14 cellular contexts compared by ENCODE assay signal in genomic region chr21:36615274-36615964, GRCh38.
DNase-seq lines count a peak whose midpoint lies in the region; ATAC-seq and TF ChIP-seq lines count a peak whose summit lies in the region.
"Had no signal": no experiment of that assay in that cellular context is flagged by ENCODE, and none has a peak within 500 bp of the region (broad histone marks: within the 10 kb centered on the region; RNA-seq: fewer than 3 reads in every experiment).

No MANE protein-coding gene starts in this region.

- peak; percentile 36 for TF ChIP-seq CTCF in DND-41 (IDR thresholded peaks at IDR 0.05; ENCODE audit: borderline replicate concordance, extremely low read depth, low read length, poor library complexity, severe bottlenecking)
- no peak for TF ChIP-seq CTCF in HEK293 (tag by site-specific recombination; IDR thresholded peaks at IDR 0.05)
- peak; percentile 53 for TF ChIP-seq CTCF in PC-3 (conservative IDR thresholded peaks at IDR 0.05; ENCODE audit: low read depth, low read length)
- TF ChIP-seq CTCF in fibroblast of villous mesenchyme (IDR thresholded peaks at IDR 0.05; ENCODE audit: insufficient read depth, low read depth, low read length) = peak; percentile 47
- no peak for TF ChIP-seq CTCF in ovary (IDR thresholded peaks at IDR 0.05)
- TF ChIP-seq CTCF in Peyer's patch (IDR thresholded peaks at IDR 0.05) = no peak
- no peak for TF ChIP-seq CTCF in heart left ventricle (IDR thresholded peaks at IDR 0.05)

- no peak for TF ChIP-seq EP300 in ovary (IDR thresholded peaks at IDR 0.05)

- H4K20me1 ChIP-seq in DND-41 (ENCODE audit: insufficient read depth, low read length) = no peaks in the 10 kb centered on the region
- no peaks in the 10 kb centered on the region for H4K20me1 ChIP-seq in PC-3 (ENCODE audit: low read length)

- H3K79me2 ChIP-seq in DND-41 (ENCODE audit: insufficient read depth, low read length) = no peaks in the 10 kb centered on the region
- no peaks in the 10 kb centered on the region for H3K79me2 ChIP-seq in PC-3 (ENCODE audit: low read length)

- H3F3A ChIP-seq in PC-3 (ENCODE audit: low read length, unreplicated experiment) = no peaks in the 10 kb centered on the region

- no TSS peak for BruUV-seq in PC-3 (replicated peaks; lab: Mats Ljungman, UMichigan)

- H3K4me3 ChIP-seq in DND-41 (ENCODE audit: low read depth in 1 of 2, low read length in 2 of 2) (no peak overlapping the region), HEK293 (ENCODE audit: low read depth, low read length) (no peak overlapping the region), PC-3 (ENCODE audit: low read length) (no peak overlapping the region), fibroblast of villous mesenchyme (ENCODE audit: low read depth, low read length) (no peak overlapping the region), ovary (no peak overlapping the region), Peyer's patch (no peak overlapping the region), heart left ventricle (no peak overlapping the region)
- H3K4me3 ChIP-seq: adrenal gland, colonic mucosa had no signal

- WGBS in ovary, 3 donors = 76 to 85% (median 77%) methylated on average over 5 of the region's 5 CpGs
- WGBS in heart left ventricle, 4 donors = 69 to 89% (median 74%) methylated on average over 5 of the region's 5 CpGs

- no peak for ATAC-seq in DND-41 (ENCODE audit: insufficient read depth, low read depth)
- no peak for ATAC-seq in PC-3
- no peak for ATAC-seq in heart left ventricle
- ATAC-seq: activated T-cell treated with anti-CD3 and anti-CD28 coated beads, Interleukin-2, amount 50 U/mL, for 4 hours had no signal

- POLR2A ChIA-PET in HEK293 (lab: Yijun Ruan, JAX) (no interaction called here), PC-3 (lab: Charles Lee; ENCODE audit: unreplicated experiment) (no interaction called here)

- no peak overlapping the region for H3K9ac ChIP-seq in DND-41 (ENCODE audit: low read depth, low read length)
- no peak overlapping the region for H3K9ac ChIP-seq in PC-3 (ENCODE audit: low read length)

- H3K27ac ChIP-seq in DND-41 (ENCODE audit: low read length) = no peak overlapping the region
- H3K27ac ChIP-seq in HEK293 (ENCODE audit: extremely low read depth, low read depth, low read length) = no peak overlapping the region
- no peak overlapping the region for H3K27ac ChIP-seq in PC-3 (ENCODE audit: low read length)
- no peak overlapping the region for H3K27ac ChIP-seq in ovary
- no peak overlapping the region for H3K27ac ChIP-seq in Peyer's patch
- H3K27ac ChIP-seq in heart left ventricle = no peak overlapping the region
- H3K27ac ChIP-seq: adrenal gland, colonic mucosa had no signal

- H3K4me1 ChIP-seq in DND-41 (ENCODE audit: insufficient read depth, low read length) (no peaks in the 10 kb centered on the region), HEK293 (ENCODE audit: control insufficient read depth, insufficient read depth, low read length) (no peaks in the 10 kb centered on the region), PC-3 (ENCODE audit: insufficient read depth, low read length) (peaks cover 23% of the 10 kb centered on the region), ovary (ENCODE audit: insufficient read depth) (no peaks in the 10 kb centered on the region), Peyer's patch (no peaks in the 10 kb centered on the region), heart left ventricle (no peaks in the 10 kb centered on the region)
- H3K4me1 ChIP-seq: adrenal gland, colonic mucosa had no signal

- no peaks in the 10 kb centered on the region for H3K9me2 ChIP-seq in PC-3 (replicated peaks; ENCODE audit: low read length)

- DNase-seq in DND-41 (peak; percentile 11), PC-3 (peak; percentile 27), fibroblast of villous mesenchyme (ENCODE audit: low read depth) (no peak), ovary (no peak), Peyer's patch (no peak), heart left ventricle (no peak)
- no peak for DNase-seq in activated T-cell treated with anti-CD3 and anti-CD28 coated beads, Interleukin-2, amount 50 U/mL, for 48 hours
- DNase-seq: activated CD4-positive, alpha-beta T cell treated with anti-CD3 and anti-CD28 coated beads, Interleukin-2, amount 10 ng/mL, durations not matched to agents 24 days and 14 days; activated T-cell treated with anti-CD3 and anti-CD28 coated beads, Interleukin-2, amount 50 U/mL, for 4 hours; adrenal gland; CD4-positive, alpha-beta T cell; colonic mucosa; mammary epithelial cell had no signal

- intact Hi-C loops in PC-3 (cut with micrococcal nuclease) = no loop called here
- intact Hi-C loops in ovary (cut with DNase I) = no loop called here
- intact Hi-C loops in heart left ventricle (cut with DNase I) = no loop called here

- TF ChIP-seq POLR2A in ovary (IDR thresholded peaks at IDR 0.05) = no peak
- TF ChIP-seq POLR2A in Peyer's patch (IDR thresholded peaks at IDR 0.05) = no peak
- TF ChIP-seq POLR2A in heart left ventricle (IDR thresholded peaks at IDR 0.05) = no peak

- no peaks in the 10 kb centered on the region for H3K36me3 ChIP-seq in DND-41 (ENCODE audit: insufficient read depth, low read length)
- no peaks in the 10 kb centered on the region for H3K36me3 ChIP-seq in HEK293 (ENCODE audit: control insufficient read depth in 2 of 2, insufficient read depth in 1 of 2, low read length in 2 of 2)
- no peaks in the 10 kb centered on the region for H3K36me3 ChIP-seq in PC-3 (ENCODE audit: low read depth, low read length)
- no peaks in the 10 kb centered on the region for H3K36me3 ChIP-seq in ovary
- H3K36me3 ChIP-seq in Peyer's patch = no peaks in the 10 kb centered on the region
- no peaks in the 10 kb centered on the region for H3K36me3 ChIP-seq in heart left ventricle
- H3K36me3 ChIP-seq: adrenal gland, colonic mucosa had no signal

- H3K9me3 ChIP-seq in DND-41 (ENCODE audit: insufficient read depth, low read length, severe bottlenecking) (no peaks in the 10 kb centered on the region), HEK293 (ENCODE audit: control insufficient read depth, insufficient read depth, low read depth, low read length) (no peaks in the 10 kb centered on the region), PC-3 (ENCODE audit: low read length) (no peaks in the 10 kb centered on the region), ovary (peaks cover 0 to 3% of the 10 kb centered on the region in 2 donors), Peyer's patch (no peaks in the 10 kb centered on the region), heart left ventricle (peaks cover 0 to 11% (median 0%) of the 10 kb centered on the region in 12 donors)
- H3K9me3 ChIP-seq: adrenal gland, colonic mucosa had no signal

- H3K4me2 ChIP-seq in DND-41 (ENCODE audit: insufficient read depth, low read length) (no peak overlapping the region), PC-3 (ENCODE audit: low read length) (no peak overlapping the region)

- H3K27me3 ChIP-seq in DND-41 (ENCODE audit: insufficient read depth, low read length, poor library complexity) = no peaks in the 10 kb centered on the region
- no peaks in the 10 kb centered on the region for H3K27me3 ChIP-seq in PC-3 (ENCODE audit: low read length)
- H3K27me3 ChIP-seq in ovary = no peaks in the 10 kb centered on the region
- H3K27me3 ChIP-seq in Peyer's patch = no peaks in the 10 kb centered on the region
- H3K27me3 ChIP-seq in heart left ventricle = peaks cover 0 to 26% (median 0%) of the 10 kb centered on the region in 9 donors
- H3K27me3 ChIP-seq: colonic mucosa had no signal

- CTCF ChIA-PET in HEK293 (lab: Yijun Ruan, JAX) (interaction anchor here (0.7 to 3.5 kb wide), 6 partner anchors 9 to 332 kb away, joined by 3 to 23 read pairs (median 4); no protein-coding TSS in a partner anchor), PC-3 (lab: Charles Lee) (no interaction called here)

- H2AFZ ChIP-seq in DND-41 (ENCODE audit: low read depth, low read length) (no peak overlapping the region), PC-3 (ENCODE audit: low read length) (no peak overlapping the region)

TF ChIP-seq in HEK293, 187 proteins besides CTCF, POLR2A, EP300 and RAD21:
- 0 out of 2 replicates have a peak, but pooled peaks have one; percentile 24 for TF ChIP-seq PRDM10 (tag by site-specific recombination; IDR thresholded peaks at IDR 0.05)
- no peak for TF ChIP-seq ZNF549 (tag by site-specific recombination; IDR thresholded peaks at IDR 0.05)

Comparison
In these comparisons a context has a peak if more than half of its experiments do, and no peak if none do; other contexts are left out.
1. DNase-seq: peak in DND-41 (single experiment) and PC-3 (single experiment); none in fibroblast of villous mesenchyme (single experiment), ovary (0 of 5), Peyer's patch (0 of 3), activated T-cell treated with anti-CD3 and anti-CD28 coated beads, Interleukin-2, amount 50 U/mL, for 48 hours (0 of 2) and heart left ventricle (0 of 5).
2. CTCF ChIP-seq: peak in DND-41 (single experiment), PC-3 (single experiment) and fibroblast of villous mesenchyme (single experiment); none in HEK293 (single experiment), ovary (0 of 3), Peyer's patch (0 of 6) and heart left ventricle (0 of 12).